ENCODE assay signal across 15 cellular contexts in genomic region chr2:85458611-85459563, GRCh38. TPM values are rescaled to one million over a fixed set of nuclear protein-coding genes. Genes with fewer than 3 reads are reported as not detected.
DNase-seq lines count a peak whose midpoint lies in the region; ATAC-seq and TF ChIP-seq lines count a peak whose summit lies in the region.
"Had no signal": no experiment of that assay in that cellular context is flagged by ENCODE, and none has a peak within 500 bp of the region (broad histone marks: within the 10 kb centered on the region; RNA-seq: fewer than 3 reads in every experiment).

No MANE protein-coding gene starts in this region.

- no peaks in the 10 kb centered on the region for H3K9me2 ChIP-seq in PC-3 (replicated peaks; ENCODE audit: low read length)

- peaks cover 34% of the 10 kb centered on the region for H3K4me1 ChIP-seq in PC-3 (ENCODE audit: insufficient read depth, low read length)
- H3K4me1 ChIP-seq in esophagus (ENCODE audit: control insufficient read depth in 2 of 2, insufficient read depth in 2 of 2, low read length in 1 of 2): peaks cover 5% of the 10 kb centered on the region in 2 donors
- H3K4me1 ChIP-seq: heart right ventricle had no signal

- DNase-seq in H7: peak; percentile 24
- DNase-seq in PC-3: peak; percentile 27
- DNase-seq in posterior vena cava (ENCODE audit: low spot score): peak; percentile 43
- DNase-seq in left colon: no peak
- DNase-seq: activated effector memory CD4-positive, alpha-beta T cell treated with anti-CD3 and anti-CD28 coated beads, Interleukin-2, amount 50 U/mL, for 16 hours; CD4-positive, alpha-beta memory T cell; GF-D8; heart right ventricle; kidney; NCI-H524; right cardiac atrium had no signal

- CTCF ChIA-PET in PC-3 (lab: Charles Lee): no interaction called here

- TF ChIP-seq CTCF in PC-3 (conservative IDR thresholded peaks at IDR 0.05; ENCODE audit: low read depth, low read length): no peak

- ATAC-seq in PC-3 (peak; percentile 3), GM18861 (IDR thresholded peaks at IDR 0.05; ENCODE audit: unreplicated experiment) (no peak), left colon (no peak), HG02938 (IDR thresholded peaks at IDR 0.05; ENCODE audit: unreplicated experiment) (no peak)

- WGBS in esophagus, 2 donors: 69 to 82% methylated on average over 12 of the region's 12 CpGs

- H3K4me2 ChIP-seq in PC-3 (ENCODE audit: low read length): peak overlapping the region; percentile 36

- H3K79me2 ChIP-seq in PC-3 (ENCODE audit: low read length): no peaks in the 10 kb centered on the region

- H3K36me3 ChIP-seq in H7 (replicated peaks; ENCODE audit: control insufficient read depth, insufficient read depth, low read length): no peaks in the 10 kb centered on the region
- no peaks in the 10 kb centered on the region for H3K36me3 ChIP-seq in PC-3 (ENCODE audit: low read depth, low read length)
- no peaks in the 10 kb centered on the region for H3K36me3 ChIP-seq in esophagus (ENCODE audit: control insufficient read depth in 2 of 2, insufficient read depth in 2 of 2, low read length in 1 of 2)
- H3K36me3 ChIP-seq: heart right ventricle had no signal

- H3F3A ChIP-seq in PC-3 (ENCODE audit: low read length, unreplicated experiment): no peaks in the 10 kb centered on the region

- no peaks in the 10 kb centered on the region for H3K27me3 ChIP-seq in H7 (ENCODE audit: control insufficient read depth, insufficient read depth, low read length)
- H3K27me3 ChIP-seq in PC-3 (ENCODE audit: low read length): no peaks in the 10 kb centered on the region
- no peaks in the 10 kb centered on the region for H3K27me3 ChIP-seq in esophagus (ENCODE audit: control insufficient read depth in 1 of 2, insufficient read depth in 2 of 2, low read length in 2 of 2)
- H3K27me3 ChIP-seq: heart right ventricle had no signal

- POLR2A ChIA-PET in PC-3 (lab: Charles Lee; ENCODE audit: unreplicated experiment): interaction anchor here (0.7 kb wide), 1 partner anchor 58 kb away, joined by 3 read pairs; no protein-coding TSS in a partner anchor

- H3K27ac ChIP-seq in PC-3 (ENCODE audit: low read length): peak overlapping the region; percentile 94
- peak overlapping the region; percentile 75 to 94 for H3K27ac ChIP-seq in esophagus (ENCODE audit: low read depth in 2 of 2, low read length in 1 of 2)
- H3K27ac ChIP-seq: coronary artery, heart right ventricle had no signal

- no peaks in the 10 kb centered on the region for H3K9me3 ChIP-seq in PC-3 (ENCODE audit: low read length)
- no peaks in the 10 kb centered on the region for H3K9me3 ChIP-seq in esophagus (ENCODE audit: control insufficient read depth in 2 of 2, insufficient read depth in 1 of 2, low read depth in 1 of 2, low read length in 1 of 2)
- H3K9me3 ChIP-seq: heart right ventricle had no signal

- H4K20me1 ChIP-seq in PC-3 (ENCODE audit: low read length): no peaks in the 10 kb centered on the region

- H3K9ac ChIP-seq in PC-3 (ENCODE audit: low read length): peak overlapping the region; percentile 58

- H2AFZ ChIP-seq in PC-3 (ENCODE audit: low read length): no peak overlapping the region

- BruUV-seq in PC-3 (replicated peaks; lab: Mats Ljungman, UMichigan): no TSS peak

- intact Hi-C loops in PC-3 (cut with micrococcal nuclease): loop anchor here (1.0 kb wide), 2 partner anchors 38 to 40 kb away; no protein-coding TSS in a partner anchor
- intact Hi-C loops in posterior vena cava (cut with DNase I): no loop called here
- intact Hi-C loops in left colon (cut with DNase I, micrococcal nuclease): no loop called here

- H3K4me3 ChIP-seq in H7 (ENCODE audit: insufficient read depth, low read depth, low read length): no peak overlapping the region
- no peak overlapping the region for H3K4me3 ChIP-seq in PC-3 (ENCODE audit: low read length)
- no peak overlapping the region for H3K4me3 ChIP-seq in esophagus (ENCODE audit: low read depth in 1 of 2, low read length in 2 of 2)
- H3K4me3 ChIP-seq: coronary artery, heart right ventricle had no signal

RNA-seq across cellular contexts. Expression of gene SH2D6, which starts 40.4 kb away (rescaled TPM):
- total RNA-seq in H7 (2014; rRNA removed; shearing (Covaris generic)): not detected in 2 replicates
- total RNA-seq in PC-3 (2014; rRNA removed) (0.12 TPM in 1 of 2 replicates, not detected in the other), posterior vena cava (not detected), left colon (1 to 10 TPM; 4.7 to 6.3 TPM)
- polyA plus RNA-seq in esophagus: under 1 TPM; 0.07 to 0.14 TPM
- polyA plus RNA-seq: CD4-positive, alpha-beta memory T cell had no signal

RNA-seq across cellular contexts. Expression of gene CAPG, which starts 48.7 kb away (rescaled TPM):
- total RNA-seq in H7 (2014; rRNA removed; shearing (Covaris generic)): 242 and 268 TPM in 2 replicates
- total RNA-seq in PC-3 (2014; rRNA removed): 221 and 260 TPM in 2 replicates
- polyA plus RNA-seq in esophagus: 100 to 1,000 TPM; 273 to 297 TPM
- 10 to 100 TPM; 56.6 to 72.1 TPM for total RNA-seq in posterior vena cava
- 10 to 100 TPM; 97.7 to 98.2 TPM for total RNA-seq in left colon

Comparison
In these comparisons a context has a peak if more than half of its experiments do, and no peak if none do; other contexts are left out.
1. DNase-seq: peak in H7 (single experiment), PC-3 (single experiment) and posterior vena cava (single experiment); none in left colon (0 of 2).